In genomic region chr11:131695889-131696429, GRCh38 we compare ENCODE assay signal across 19 cellular contexts.
DNase-seq lines count a peak whose midpoint lies in the region; ATAC-seq and TF ChIP-seq lines count a peak whose summit lies in the region.
"Had no signal": no experiment of that assay in that cellular context is flagged by ENCODE, and none has a peak within 500 bp of the region (broad histone marks: within the 10 kb centered on the region; RNA-seq: fewer than 3 reads in every experiment).

No MANE protein-coding gene starts in this region.

- peaks cover 49% of the 10 kb centered on the region for H3K4me1 Mint-ChIP-seq in HFFc6 (ENCODE audit: low read depth)
- H3K4me1 Mint-ChIP-seq: B cell had no signal

- H3K4me3 ChIP-seq in choroid plexus epithelial cell (ENCODE audit: low read depth, low read length) = no peak overlapping the region

- no peaks in the 10 kb centered on the region for H3K36me3 Mint-ChIP-seq in HFFc6 (ENCODE audit: low read depth)
- H3K36me3 Mint-ChIP-seq: CD8-positive, alpha-beta T cell had no signal

- ATAC-seq in left lobe of liver (peak; percentile 48), left cardiac atrium (no peak)
- ATAC-seq: CD8-positive, alpha-beta T cell had no signal

- TF ChIP-seq CTCF in choroid plexus epithelial cell (conservative IDR thresholded peaks at IDR 0.05; ENCODE audit: low read depth, low read length) (no peak), HFFc6 (IDR thresholded peaks at IDR 0.05) (no peak)

- no peaks in the 10 kb centered on the region for H3K9me3 Mint-ChIP-seq in HFFc6
- H3K9me3 Mint-ChIP-seq: CD8-positive, alpha-beta T cell had no signal

- intact Hi-C loops in left cardiac atrium (cut with DNase I) = loop anchor here in 1 of 2 donors (10.0 kb wide), 1 partner anchor 1369 kb away; no protein-coding TSS in a partner anchor

- H3K27ac Mint-ChIP-seq in HFFc6 = no peak overlapping the region
- H3K27ac Mint-ChIP-seq: B cell; CD8-positive, alpha-beta T cell had no signal

- H3K27me3 Mint-ChIP-seq in HFFc6 (ENCODE audit: insufficient read depth) = peaks cover 2% of the 10 kb centered on the region; the same call in 1 of the 2 replicates

- H3K4me3 Mint-ChIP-seq in HFFc6 = no peak overlapping the region
- H3K4me3 Mint-ChIP-seq: B cell; CD8-positive, alpha-beta T cell had no signal

- DNase-seq in DMS153 (lab: John Stamatoyannopoulos, UW) (peak; percentile 49), DMS153 treated with DMSO at 0.1 percent for 48 hours (lab: John Stamatoyannopoulos, UW; ENCODE audit: unreplicated experiment) (no peak), choroid plexus epithelial cell (ENCODE audit: low read depth) (peak; percentile 18), left lobe of liver (ENCODE audit: low spot score) (no peak), NCI-H82 treated with DMSO at 0.1 percent for 48 hours (lab: John Stamatoyannopoulos, UW; ENCODE audit: unreplicated experiment) (no peak), HFFc6 (no peak), left cardiac atrium (no peak)
- no peak for DNase-seq in activated CD4-positive, alpha-beta T cell treated with anti-CD3 and anti-CD28 coated beads for 1 hour
- DNase-seq: Caco-2; CD8-positive, alpha-beta T cell; DMS79 treated with DMSO at 0.1 percent for 48 hours; H7; Karpas-422; NCI-H1092 treated with DMSO at 0.1 percent for 48 hours; NCI-H1436 treated with DMSO at 0.1 percent for 48 hours; NCI-H187 treated with DMSO at 0.1 percent for 48 hours; NCI-H524; SHP77 had no signal

Comparison
In these comparisons a context has a peak if more than half of its experiments do, and no peak if none do; other contexts are left out.
1. DNase-seq: peak in DMS153 (single experiment) and choroid plexus epithelial cell (single experiment); none in DMS153 treated with DMSO at 0.1 percent for 48 hours (single experiment), left lobe of liver (single experiment), NCI-H82 treated with DMSO at 0.1 percent for 48 hours (single experiment), HFFc6 (single experiment), left cardiac atrium (single experiment) and activated CD4-positive, alpha-beta T cell treated with anti-CD3 and anti-CD28 coated beads for 1 hour (single experiment).